In genomic region chr22:49894321-49895072, GRCh38 we compare ENCODE assay signal across 22 cellular contexts. TPM values are rescaled to one million over a fixed set of nuclear protein-coding genes. Genes with fewer than 3 reads are reported as not detected.
A peak's percentile ranks its signal among the peaks of the same experiment; 100 is the strongest.
DNase-seq lines count a peak whose midpoint lies in the region; ATAC-seq and TF ChIP-seq lines count a peak whose summit lies in the region.
"Had no signal": no experiment of that assay in that cellular context is flagged by ENCODE, and none has a peak within 500 bp of the region (broad histone marks: within the 10 kb centered on the region; RNA-seq: fewer than 3 reads in every experiment).

No MANE protein-coding gene starts in this region.

- peaks cover 44% of the 10 kb centered on the region for H3K36me3 Mint-ChIP-seq in endothelial cell (ENCODE audit: low read depth, unreplicated experiment)
- H3K36me3 Mint-ChIP-seq in stimulated activated naive B cell treated with anti-CD40 and anti-IgM and Interleukin-4, amounts not matched to agents 10 μg/mL and 1 μg/mL and 100 μg/mL, for 72 hours: peaks cover 44 to 55% of the 10 kb centered on the region in 2 donors

- H3K27me3 ChIP-seq in SJCRH30: no peaks in the 10 kb centered on the region
- H3K27me3 ChIP-seq: BLaER1 treated with 17β-estradiol and CSF1 and Interleukin-3, amounts not matched to agents 10 nM and 100 nM; esophagus muscularis mucosa had no signal

- H3K27ac Mint-ChIP-seq in endothelial cell (ENCODE audit: unreplicated experiment): no peak overlapping the region
- peak overlapping the region; percentile 25 for H3K27ac Mint-ChIP-seq in stimulated activated naive B cell treated with anti-CD40 and anti-IgM and Interleukin-4, amounts not matched to agents 10 μg/mL and 1 μg/mL and 100 μg/mL, for 72 hours
- H3K27ac Mint-ChIP-seq: activated B cell treated with CpG ODN at 0.5 μM for 24 hours; activated T-helper 1 cell treated with anti-CD3 and anti-CD28 coated beads, Interleukin-12 subunit alpha, Interleukin-12 subunit beta, Interleukin-2, Interleukin-4 antibody, amounts not matched to agents 30 ng/mL and 10 ng/mL and 1 ng/mL, durations not matched to agents 14 hours and 24 hours and 36 hours; T-helper 17 cell had no signal

- DNase-seq in activated effector memory CD4-positive, alpha-beta T cell treated with anti-CD3 and anti-CD28 coated beads, Interleukin-2, amount 50 U/mL, for 16 hours: peak; percentile 16
- no peak for DNase-seq in activated effector memory CD4-positive, alpha-beta T cell treated with Interleukin-2 at 50 U/mL for 16 hours
- peak; percentile 67 to 74 for DNase-seq in SJCRH30
- no peak for DNase-seq in endothelial cell (ENCODE audit: low spot score)
- DNase-seq in stimulated activated naive B cell treated with anti-CD40 and anti-IgM and Interleukin-4, amounts not matched to agents 10 μg/mL and 1 μg/mL and 100 μg/mL, for 72 hours: no peak
- DNase-seq in KBM-7: no peak
- DNase-seq: activated B cell treated with CpG ODN at 0.5 μM for 24 hours, amniotic stem cell, Karpas-422, left cardiac atrium, NCI-H1105, NCI-H2081, SHP77 treated with DMSO at 0.1 percent for 48 hours, substantia nigra, T-helper 17 cell had no signal

- H3K4me3 ChIP-seq in SJCRH30: no peak overlapping the region
- H3K4me3 ChIP-seq: BLaER1 treated with 17β-estradiol and CSF1 and Interleukin-3, amounts not matched to agents 10 nM and 100 nM; esophagus muscularis mucosa had no signal

- peak overlapping the region; percentile 24 for H3K4me3 Mint-ChIP-seq in endothelial cell (ENCODE audit: unreplicated experiment)
- no peak overlapping the region for H3K4me3 Mint-ChIP-seq in stimulated activated naive B cell treated with anti-CD40 and anti-IgM and Interleukin-4, amounts not matched to agents 10 μg/mL and 1 μg/mL and 100 μg/mL, for 72 hours
- H3K4me3 Mint-ChIP-seq: activated B cell treated with CpG ODN at 0.5 μM for 24 hours; activated T-helper 1 cell treated with anti-CD3 and anti-CD28 coated beads, Interleukin-12 subunit alpha, Interleukin-12 subunit beta, Interleukin-2, Interleukin-4 antibody, amounts not matched to agents 30 ng/mL and 10 ng/mL and 1 ng/mL, durations not matched to agents 14 hours and 24 hours and 36 hours; central memory CD8-positive, alpha-beta T cell; neural crest cell; T-helper 17 cell had no signal

- TF ChIP-seq CTCF in endothelial cell (IDR thresholded peaks at IDR 0.05; ENCODE audit: unreplicated experiment): no peak

- no peaks in the 10 kb centered on the region for H3K4me1 ChIP-seq in SJCRH30
- H3K4me1 ChIP-seq: BLaER1 treated with 17β-estradiol and CSF1 and Interleukin-3, amounts not matched to agents 10 nM and 100 nM had no signal

- no peak for ATAC-seq in stimulated activated naive B cell treated with anti-CD40 and anti-IgM and Interleukin-4, amounts not matched to agents 10 μg/mL and 1 μg/mL and 100 μg/mL, for 72 hours (replicated peaks)
- ATAC-seq in GM21526 (IDR thresholded peaks at IDR 0.05; ENCODE audit: low FRiP score, unreplicated experiment): no peak
- ATAC-seq in HG03469 (IDR thresholded peaks at IDR 0.05; ENCODE audit: unreplicated experiment): no peak
- ATAC-seq: T-helper 17 cell had no signal

- H3K9me3 ChIP-seq in SJCRH30 (replicated peaks): peaks cover 6% of the 10 kb centered on the region; the same call in 1 of the 2 replicates

- peaks cover 6% of the 10 kb centered on the region for H3K27me3 Mint-ChIP-seq in endothelial cell (ENCODE audit: unreplicated experiment)
- H3K27me3 Mint-ChIP-seq in stimulated activated naive B cell treated with anti-CD40 and anti-IgM and Interleukin-4, amounts not matched to agents 10 μg/mL and 1 μg/mL and 100 μg/mL, for 72 hours: no peaks in the 10 kb centered on the region
- H3K27me3 Mint-ChIP-seq: activated B cell treated with CpG ODN at 0.5 μM for 24 hours; central memory CD8-positive, alpha-beta T cell; T-helper 17 cell had no signal

- no peak overlapping the region for H3K27ac ChIP-seq in SJCRH30
- H3K27ac ChIP-seq: BLaER1 treated with 17β-estradiol and CSF1 and Interleukin-3, amounts not matched to agents 10 nM and 100 nM; esophagus muscularis mucosa had no signal

- peaks cover 37% of the 10 kb centered on the region for H3K36me3 ChIP-seq in SJCRH30

- in situ Hi-C loops in KBM-7 (cut with MboI; ENCODE audit: low pct_unique_long_range_greater_than_20kb, low sequenced_read_pairs): loop anchor here (25.0 kb wide), 1 partner anchor 107 kb away; no protein-coding TSS in a partner anchor

- no peaks in the 10 kb centered on the region for H3K4me1 Mint-ChIP-seq in endothelial cell (ENCODE audit: unreplicated experiment)
- H3K4me1 Mint-ChIP-seq in stimulated activated naive B cell treated with anti-CD40 and anti-IgM and Interleukin-4, amounts not matched to agents 10 μg/mL and 1 μg/mL and 100 μg/mL, for 72 hours: peaks cover 4 to 9% of the 10 kb centered on the region in 2 donors
- H3K4me1 Mint-ChIP-seq: activated B cell treated with CpG ODN at 0.5 μM for 24 hours had no signal

- H3K9me3 Mint-ChIP-seq in endothelial cell (ENCODE audit: unreplicated experiment): no peaks in the 10 kb centered on the region
- H3K9me3 Mint-ChIP-seq in stimulated activated naive B cell treated with anti-CD40 and anti-IgM and Interleukin-4, amounts not matched to agents 10 μg/mL and 1 μg/mL and 100 μg/mL, for 72 hours: peaks cover 6 to 9% of the 10 kb centered on the region in 2 donors
- H3K9me3 Mint-ChIP-seq: central memory CD8-positive, alpha-beta T cell had no signal

RNA-seq across cellular contexts. Expression of gene ALG12, which starts 23.7 kb away (rescaled TPM):
- 24.2 and 24.3 TPM in 2 replicates for total RNA-seq in SJCRH30 (2014; rRNA removed; shearing (Covaris generic))
- total RNA-seq in endothelial cell (ENCODE audit: unreplicated experiment): 23.2 TPM

RNA-seq across cellular contexts. Expression of gene CRELD2, which starts 23.9 kb away (rescaled TPM):
- 37.6 and 39.7 TPM in 2 replicates for total RNA-seq in SJCRH30 (2014; rRNA removed; shearing (Covaris generic))
- total RNA-seq in endothelial cell (ENCODE audit: unreplicated experiment): 207 TPM

RNA-seq across cellular contexts. Expression of gene ZBED4, which starts 40.9 kb away (rescaled TPM):
- total RNA-seq in SJCRH30 (2014; rRNA removed; shearing (Covaris generic)): 48.7 and 53.2 TPM in 2 replicates
- 22.6 TPM for total RNA-seq in endothelial cell (ENCODE audit: unreplicated experiment)

Comparison
In these comparisons a context has a peak if more than half of its experiments do, and no peak if none do; other contexts are left out.
1. DNase-seq: peak in activated effector memory CD4-positive, alpha-beta T cell treated with anti-CD3 and anti-CD28 coated beads, Interleukin-2, amount 50 U/mL, for 16 hours (single experiment) and SJCRH30 (2 of 2); none in activated effector memory CD4-positive, alpha-beta T cell treated with Interleukin-2 at 50 U/mL for 16 hours (single experiment), endothelial cell (single experiment), stimulated activated naive B cell treated with anti-CD40 and anti-IgM and Interleukin-4, amounts not matched to agents 10 μg/mL and 1 μg/mL and 100 μg/mL, for 72 hours (single experiment) and KBM-7 (single experiment).